Comparison of ENCODE assay signal across 20 cellular contexts in genomic region chr15:31297880-31298456, GRCh38. TPM values are rescaled to one million over a fixed set of nuclear protein-coding genes. Genes with fewer than 3 reads are reported as not detected.
DNase-seq lines count a peak whose midpoint lies in the region; ATAC-seq, FAIRE-seq and TF ChIP-seq lines count a peak whose summit lies in the region.
"Had no signal": no experiment of that assay in that cellular context is flagged by ENCODE, and none has a peak within 500 bp of the region (broad histone marks: within the 10 kb centered on the region; RNA-seq: fewer than 3 reads in every experiment).

No MANE protein-coding gene starts in this region.

- H3K4me1 Mint-ChIP-seq in neural progenitor cell: peaks cover 42% of the 10 kb centered on the region
- peaks cover 19% of the 10 kb centered on the region for H3K4me1 Mint-ChIP-seq in activated T-helper 1 cell treated with anti-CD3 and anti-CD28 coated beads, Interleukin-12 subunit alpha, Interleukin-12 subunit beta, Interleukin-2, Interleukin-4 antibody, amounts not matched to agents 30 ng/mL and 10 ng/mL and 1 ng/mL, durations not matched to agents 14 hours and 24 hours and 36 hours (ENCODE audit: low read depth)
- H3K4me1 Mint-ChIP-seq: mesothelial cell of epicardium had no signal

- H3K27me3 Mint-ChIP-seq in neural progenitor cell (ENCODE audit: insufficient read depth, low read depth): peaks cover 16% of the 10 kb centered on the region
- H3K27me3 Mint-ChIP-seq in activated T-helper 1 cell treated with anti-CD3 and anti-CD28 coated beads, Interleukin-12 subunit alpha, Interleukin-12 subunit beta, Interleukin-2, Interleukin-4 antibody, amounts not matched to agents 30 ng/mL and 10 ng/mL and 1 ng/mL, durations not matched to agents 14 hours and 24 hours and 36 hours (ENCODE audit: insufficient read depth): peaks cover 17% of the 10 kb centered on the region

- CTCF ChIA-PET in GM10248 (lab: Yijun Ruan, JAX): interaction anchor here (1.1 to 1.5 kb wide), 4 partner anchors 12 to 190 kb away, joined by 3 to 6 read pairs (median 4); no protein-coding TSS in a partner anchor

- POLR2A ChIA-PET in GM10248 (lab: Yijun Ruan, JAX): no interaction called here

- no peaks in the 10 kb centered on the region for H3K9me3 Mint-ChIP-seq in neural progenitor cell
- H3K9me3 Mint-ChIP-seq in activated T-helper 1 cell treated with anti-CD3 and anti-CD28 coated beads, Interleukin-12 subunit alpha, Interleukin-12 subunit beta, Interleukin-2, Interleukin-4 antibody, amounts not matched to agents 30 ng/mL and 10 ng/mL and 1 ng/mL, durations not matched to agents 14 hours and 24 hours and 36 hours: no peaks in the 10 kb centered on the region
- H3K9me3 Mint-ChIP-seq: stimulated activated memory B cell treated with anti-CD40 and anti-IgM and Interleukin-4, amounts not matched to agents 10 μg/mL and 1 μg/mL and 100 μg/mL, for 72 hours had no signal

- no peak for TF ChIP-seq POLR2A in GM18505 (IDR thresholded peaks at IDR 0.05; ENCODE audit: borderline replicate concordance, extremely low read depth, insufficient read depth, insufficient read length)

- H3K4me2 ChIP-seq in BLaER1 (peak overlapping the region; percentile 81), DND-41 (ENCODE audit: insufficient read depth, low read length) (no peak overlapping the region), neural progenitor cell (no peak overlapping the region)

- ATAC-seq in DND-41 (ENCODE audit: insufficient read depth, low read depth) (no peak), GM18505 (IDR thresholded peaks at IDR 0.05; ENCODE audit: unreplicated experiment) (no peak)
- ATAC-seq: GM12878; stimulated activated memory B cell treated with anti-CD40 and anti-IgM and Interleukin-4, amounts not matched to agents 10 μg/mL and 1 μg/mL and 100 μg/mL, for 72 hours had no signal

- DNase-seq in DND-41 (peak; percentile 3), colonic mucosa (peak; percentile 91), neural progenitor cell (ENCODE audit: low spot score) (no peak), urothelium cell line (ENCODE audit: low spot score) (no peak), GM10248 (ENCODE audit: extremely low spot score) (no peak)
- no peak for DNase-seq in activated T-helper 1 cell treated with anti-CD3 and anti-CD28 coated beads, Interleukin-12 subunit alpha, Interleukin-12 subunit beta, Interleukin-2, Interleukin-4 antibody, amounts not matched to agents 30 ng/mL and 10 ng/mL and 1 ng/mL, durations not matched to agents 14 hours and 24 hours and 36 hours (ENCODE audit: low spot score)
- DNase-seq: Kasumi-1, NCI-H1417 treated with DMSO at 0.1 percent for 48 hours, NCI-H526, occipital lobe, RPMI8226 had no signal

- H4K20me1 ChIP-seq in BLaER1: no peaks in the 10 kb centered on the region
- no peaks in the 10 kb centered on the region for H4K20me1 ChIP-seq in DND-41 (ENCODE audit: insufficient read depth, low read length)
- H4K20me1 ChIP-seq in neural progenitor cell (ENCODE audit: low read depth): no peaks in the 10 kb centered on the region

- H3K4me3 ChIP-seq in BLaER1 (no peak overlapping the region), DND-41 (ENCODE audit: low read depth in 1 of 2, low read length in 2 of 2) (no peak overlapping the region), colonic mucosa (no peak overlapping the region), neural progenitor cell (no peak overlapping the region)
- H3K4me3 ChIP-seq: GM12878 had no signal

- TF ChIP-seq CTCF in DND-41 (IDR thresholded peaks at IDR 0.05; ENCODE audit: borderline replicate concordance, extremely low read depth, low read length, poor library complexity, severe bottlenecking) (no peak), colonic mucosa (IDR thresholded peaks at IDR 0.05) (no peak), neural progenitor cell (IDR thresholded peaks at IDR 0.05) (no peak), GM10248 (IDR thresholded peaks at IDR 0.05; ENCODE audit: control extremely low read depth, extremely low read depth, low read depth, missing control alignments) (no peak)

- H3F3A ChIP-seq in neural progenitor cell (ENCODE audit: low read depth): peaks cover 8% of the 10 kb centered on the region

- H3K27ac ChIP-seq in BLaER1 (peak overlapping the region; percentile 66; the same call in 1 of the 2 replicates), DND-41 (ENCODE audit: low read length) (no peak overlapping the region), colonic mucosa (no peak overlapping the region), neural progenitor cell (no peak overlapping the region)
- H3K27ac ChIP-seq: HL-60 had no signal

- H3K79me2 ChIP-seq in DND-41 (ENCODE audit: insufficient read depth, low read length) (no peaks in the 10 kb centered on the region), neural progenitor cell (ENCODE audit: low read depth) (no peaks in the 10 kb centered on the region)

- intact Hi-C loops in colonic mucosa (cut with DNase I): no loop called here
- intact Hi-C loops in activated T-helper 1 cell treated with anti-CD3 and anti-CD28 coated beads, Interleukin-12 subunit alpha, Interleukin-12 subunit beta, Interleukin-2, Interleukin-4 antibody, amounts not matched to agents 30 ng/mL and 10 ng/mL and 1 ng/mL, durations not matched to agents 14 hours and 24 hours and 36 hours (cut with micrococcal nuclease): no loop called here

- no peak for FAIRE-seq in urothelium cell line (lab: Jason Lieb, UNC)
- FAIRE-seq: endothelial cell of umbilical vein, GM12878, islet of Langerhans had no signal

- H3K36me3 ChIP-seq in BLaER1 (no peaks in the 10 kb centered on the region), DND-41 (ENCODE audit: insufficient read depth, low read length) (no peaks in the 10 kb centered on the region), colonic mucosa (no peaks in the 10 kb centered on the region), neural progenitor cell (no peaks in the 10 kb centered on the region)
- H3K36me3 ChIP-seq: BE2C had no signal

- H3K4me1 ChIP-seq in BLaER1 (peaks cover 61% of the 10 kb centered on the region), DND-41 (ENCODE audit: insufficient read depth, low read length) (peaks cover 4% of the 10 kb centered on the region), colonic mucosa (peaks cover 3% of the 10 kb centered on the region), neural progenitor cell (peaks cover 55% of the 10 kb centered on the region)

- no peaks in the 10 kb centered on the region for H3K27me3 ChIP-seq in BLaER1
- no peaks in the 10 kb centered on the region for H3K27me3 ChIP-seq in DND-41 (ENCODE audit: insufficient read depth, low read length, poor library complexity)
- H3K27me3 ChIP-seq in colonic mucosa: no peaks in the 10 kb centered on the region
- H3K27me3 ChIP-seq in neural progenitor cell: no peaks in the 10 kb centered on the region
- H3K27me3 ChIP-seq: BE2C had no signal

- no peak overlapping the region for H3K4me3 Mint-ChIP-seq in neural progenitor cell
- no peak overlapping the region for H3K4me3 Mint-ChIP-seq in activated T-helper 1 cell treated with anti-CD3 and anti-CD28 coated beads, Interleukin-12 subunit alpha, Interleukin-12 subunit beta, Interleukin-2, Interleukin-4 antibody, amounts not matched to agents 30 ng/mL and 10 ng/mL and 1 ng/mL, durations not matched to agents 14 hours and 24 hours and 36 hours
- H3K4me3 Mint-ChIP-seq: mesothelial cell of epicardium; stimulated activated memory B cell treated with anti-CD40 and anti-IgM and Interleukin-4, amounts not matched to agents 10 μg/mL and 1 μg/mL and 100 μg/mL, for 72 hours had no signal

- peak overlapping the region; percentile 70 for H3K27ac Mint-ChIP-seq in neural progenitor cell
- H3K27ac Mint-ChIP-seq in activated T-helper 1 cell treated with anti-CD3 and anti-CD28 coated beads, Interleukin-12 subunit alpha, Interleukin-12 subunit beta, Interleukin-2, Interleukin-4 antibody, amounts not matched to agents 30 ng/mL and 10 ng/mL and 1 ng/mL, durations not matched to agents 14 hours and 24 hours and 36 hours: no peak overlapping the region
- H3K27ac Mint-ChIP-seq: stimulated activated memory B cell treated with anti-CD40 and anti-IgM and Interleukin-4, amounts not matched to agents 10 μg/mL and 1 μg/mL and 100 μg/mL, for 72 hours had no signal

- H3K9me3 ChIP-seq in BLaER1: 0 out of 2 replicates have a peak, but pooled peaks cover 3% of the 10 kb centered on the region
- H3K9me3 ChIP-seq in DND-41 (ENCODE audit: insufficient read depth, low read length, severe bottlenecking): no peaks in the 10 kb centered on the region
- no peaks in the 10 kb centered on the region for H3K9me3 ChIP-seq in colonic mucosa
- H3K9me3 ChIP-seq in neural progenitor cell (ENCODE audit: low read depth): no peaks in the 10 kb centered on the region
- H3K9me3 ChIP-seq: BE2C had no signal

- H3K9ac ChIP-seq in BLaER1 (peak overlapping the region; percentile 7; the same call in 1 of the 2 replicates), DND-41 (ENCODE audit: low read depth, low read length) (no peak overlapping the region), colonic mucosa (ENCODE audit: low read depth in 2 of 2, low read length in 2 of 2) (no peak overlapping the region), neural progenitor cell (no peak overlapping the region)

- H3K36me3 Mint-ChIP-seq in neural progenitor cell: no peaks in the 10 kb centered on the region
- no peaks in the 10 kb centered on the region for H3K36me3 Mint-ChIP-seq in activated T-helper 1 cell treated with anti-CD3 and anti-CD28 coated beads, Interleukin-12 subunit alpha, Interleukin-12 subunit beta, Interleukin-2, Interleukin-4 antibody, amounts not matched to agents 30 ng/mL and 10 ng/mL and 1 ng/mL, durations not matched to agents 14 hours and 24 hours and 36 hours (ENCODE audit: low read depth)
- H3K36me3 Mint-ChIP-seq: mesothelial cell of epicardium; stimulated activated memory B cell treated with anti-CD40 and anti-IgM and Interleukin-4, amounts not matched to agents 10 μg/mL and 1 μg/mL and 100 μg/mL, for 72 hours had no signal

- H2AFZ ChIP-seq in DND-41 (ENCODE audit: low read depth, low read length): no peak overlapping the region
- H2AFZ ChIP-seq in neural progenitor cell (replicated peaks): no peak overlapping the region

RNA-seq across cellular contexts. Expression of gene KLF13, which starts 28.7 kb away (rescaled TPM):
- 10 to 100 TPM; 68.9 to 92.3 TPM for total RNA-seq in colonic mucosa
- total RNA-seq in neural progenitor cell (ENCODE audit: low replicate concordance): 11.9 and 25.1 TPM in 2 replicates
- 129 and 137 TPM in 2 replicates for total RNA-seq in activated T-helper 1 cell treated with anti-CD3 and anti-CD28 coated beads, Interleukin-12 subunit alpha, Interleukin-12 subunit beta, Interleukin-2, Interleukin-4 antibody, amounts not matched to agents 30 ng/mL and 10 ng/mL and 1 ng/mL, durations not matched to agents 14 hours and 24 hours and 36 hours

Comparison
In these comparisons a context has a peak if more than half of its experiments do, and no peak if none do; other contexts are left out.
1. DNase-seq: peak in DND-41 (single experiment) and colonic mucosa (single experiment); none in neural progenitor cell (single experiment), urothelium cell line (single experiment), GM10248 (single experiment) and activated T-helper 1 cell treated with anti-CD3 and anti-CD28 coated beads, Interleukin-12 subunit alpha, Interleukin-12 subunit beta, Interleukin-2, Interleukin-4 antibody, amounts not matched to agents 30 ng/mL and 10 ng/mL and 1 ng/mL, durations not matched to agents 14 hours and 24 hours and 36 hours (single experiment).